Comparison of ENCODE assay signal across 9 cellular contexts in the genomic region with DNA sequence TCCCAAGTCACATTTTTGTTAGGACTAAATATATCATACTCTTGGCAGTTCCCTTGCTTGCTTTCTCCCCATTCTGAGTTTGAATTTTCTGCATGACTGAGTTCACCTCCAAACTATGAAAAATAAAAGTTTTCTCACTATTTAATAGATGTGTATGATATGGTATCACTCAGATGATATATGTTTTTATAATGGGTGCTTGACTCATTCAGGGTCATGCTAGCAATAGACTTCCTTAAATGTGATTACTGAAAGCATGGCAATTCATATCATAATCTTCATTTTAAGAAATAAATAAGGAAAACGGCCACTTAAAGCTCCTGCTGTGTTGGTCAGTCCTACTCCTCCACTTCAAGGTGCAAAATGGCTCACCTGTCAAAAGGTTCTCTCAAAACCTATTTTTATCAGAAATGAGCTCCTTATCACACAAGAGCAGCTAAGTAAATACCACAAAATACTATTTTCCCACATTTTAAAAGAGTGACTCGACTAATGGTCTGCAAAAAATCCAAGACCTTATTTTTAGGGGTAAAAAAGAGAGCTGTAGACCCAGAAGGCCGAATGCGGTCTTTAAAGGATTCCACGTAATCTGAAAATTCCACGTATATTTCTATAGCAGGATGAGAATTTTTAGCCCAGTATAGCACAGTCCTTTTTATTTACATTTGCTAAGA. TPM values are rescaled to one million over a fixed set of nuclear protein-coding genes. Genes with fewer than 3 reads are reported as not detected.
DNase-seq lines count a peak whose midpoint lies in the region; ATAC-seq and TF ChIP-seq lines count a peak whose summit lies in the region.
"Had no signal": no experiment of that assay in that cellular context is flagged by ENCODE, and none has a peak within 500 bp of the region (broad histone marks: within the 10 kb centered on the region; RNA-seq: fewer than 3 reads in every experiment).

No MANE protein-coding gene starts in this region.

- no peaks in the 10 kb centered on the region for H3K9me3 Mint-ChIP-seq in stimulated activated naive B cell treated with anti-CD40 and anti-IgM and Interleukin-4, amounts not matched to agents 10 μg/mL and 1 μg/mL and 100 μg/mL, for 72 hours

- in situ Hi-C loops in ACHN (cut with HindIII; ENCODE audit: low pct_ligation_motif_present, low pct_unique_long_range_greater_than_20kb, low sequenced_read_pairs) = no loop called here

- peak; percentile 14 for DNase-seq in NCI-H1105 treated with DMSO at 0.1 percent for 48 hours (lab: John Stamatoyannopoulos, UW)
- no peak for DNase-seq in NCI-H1105 (lab: John Stamatoyannopoulos, UW)
- DNase-seq in T-helper 17 cell = no peak
- DNase-seq in foreskin keratinocyte = no peak
- DNase-seq in stimulated activated naive B cell treated with anti-CD40 and anti-IgM and Interleukin-4, amounts not matched to agents 10 μg/mL and 1 μg/mL and 100 μg/mL, for 72 hours = no peak
- DNase-seq in ACHN = no peak

- no peaks in the 10 kb centered on the region for H3K27me3 ChIP-seq in foreskin keratinocyte

- no peaks in the 10 kb centered on the region for H3K27me3 Mint-ChIP-seq in T-helper 17 cell
- no peaks in the 10 kb centered on the region for H3K27me3 Mint-ChIP-seq in stimulated activated naive B cell treated with anti-CD40 and anti-IgM and Interleukin-4, amounts not matched to agents 10 μg/mL and 1 μg/mL and 100 μg/mL, for 72 hours

- TF ChIP-seq CTCF in foreskin keratinocyte (conservative IDR thresholded peaks at IDR 0.05) = no peak

- H3K27ac Mint-ChIP-seq in T-helper 17 cell = peak overlapping the region; percentile 96
- peak overlapping the region; percentile 99 for H3K27ac Mint-ChIP-seq in stimulated activated naive B cell treated with anti-CD40 and anti-IgM and Interleukin-4, amounts not matched to agents 10 μg/mL and 1 μg/mL and 100 μg/mL, for 72 hours

- no peaks in the 10 kb centered on the region for H3K9me3 ChIP-seq in T-helper 17 cell (ENCODE audit: control insufficient read depth, low read length, poor library complexity, severe bottlenecking)

- H3K36me3 Mint-ChIP-seq in T-helper 17 cell (ENCODE audit: low read depth) = peaks cover 2% of the 10 kb centered on the region
- no peaks in the 10 kb centered on the region for H3K36me3 Mint-ChIP-seq in stimulated activated naive B cell treated with anti-CD40 and anti-IgM and Interleukin-4, amounts not matched to agents 10 μg/mL and 1 μg/mL and 100 μg/mL, for 72 hours

- H3K27ac ChIP-seq in foreskin keratinocyte = peak overlapping the region; percentile 31

- ATAC-seq in T-helper 17 cell (no peak), foreskin keratinocyte (no peak), GM18868 (IDR thresholded peaks at IDR 0.05; ENCODE audit: unreplicated experiment) (no peak), GM21390 (IDR thresholded peaks at IDR 0.05; ENCODE audit: unreplicated experiment) (no peak)
- no peak for ATAC-seq in stimulated activated naive B cell treated with anti-CD40 and anti-IgM and Interleukin-4, amounts not matched to agents 10 μg/mL and 1 μg/mL and 100 μg/mL, for 72 hours (replicated peaks)

- H3K4me3 Mint-ChIP-seq in T-helper 17 cell = peak overlapping the region; percentile 95
- H3K4me3 Mint-ChIP-seq in stimulated activated naive B cell treated with anti-CD40 and anti-IgM and Interleukin-4, amounts not matched to agents 10 μg/mL and 1 μg/mL and 100 μg/mL, for 72 hours = peak overlapping the region; percentile 93 to 97

- peaks cover 12% of the 10 kb centered on the region for H3K4me1 Mint-ChIP-seq in T-helper 17 cell
- peaks cover 11 to 32% of the 10 kb centered on the region in 2 donors for H3K4me1 Mint-ChIP-seq in stimulated activated naive B cell treated with anti-CD40 and anti-IgM and Interleukin-4, amounts not matched to agents 10 μg/mL and 1 μg/mL and 100 μg/mL, for 72 hours

- H3K4me1 ChIP-seq in foreskin keratinocyte = peaks cover 18% of the 10 kb centered on the region

RNA-seq across cellular contexts. Expression of a gene that starts 3.9 kb away (rescaled TPM):
- total RNA-seq in T-helper 17 cell (1 to 10 TPM; 9.0 to 9.1 TPM), foreskin keratinocyte (7.9 and 9.2 TPM in 2 replicates)
- polyA plus RNA-seq in foreskin keratinocyte = 6.2 and 7.6 TPM in 2 replicates

RNA-seq across cellular contexts. Expression of a gene that starts 23.6 kb away (rescaled TPM):
- total RNA-seq in T-helper 17 cell (1 to 10 TPM; 1.3 to 1.5 TPM), foreskin keratinocyte (157 and 164 TPM in 2 replicates)
- polyA plus RNA-seq in foreskin keratinocyte = 93.6 and 105 TPM in 2 replicates

RNA-seq across cellular contexts. Expression of a gene that starts 28.7 kb away (rescaled TPM):
- total RNA-seq in T-helper 17 cell (10 to 100 TPM; 17.6 to 19.9 TPM), foreskin keratinocyte (184 and 230 TPM in 2 replicates)
- polyA plus RNA-seq in foreskin keratinocyte = 262 and 290 TPM in 2 replicates

RNA-seq across cellular contexts. Expression of a gene that starts 36.0 kb away (rescaled TPM):
- total RNA-seq in T-helper 17 cell (not detected), foreskin keratinocyte (not detected in 2 replicates)
- polyA plus RNA-seq in foreskin keratinocyte = not detected in 2 replicates
- total RNA-seq: activated CD8-positive, alpha-beta memory T cell treated with anti-CD3 and anti-CD28 coated beads for 36 hours had no signal

RNA-seq across cellular contexts. Expression of a gene that starts 49.1 kb away (rescaled TPM):
- total RNA-seq in T-helper 17 cell = 10 to 100 TPM; 19.5 to 25.9 TPM
- total RNA-seq in foreskin keratinocyte = 44.1 and 51.5 TPM in 2 replicates
- 36.2 and 54.1 TPM in 2 replicates for polyA plus RNA-seq in foreskin keratinocyte

Comparison
In these comparisons a context has a peak if more than half of its experiments do, and no peak if none do; other contexts are left out.
1. RNA of a gene that starts 23.6 kb away (total RNA-seq): 157 to 164 TPM in foreskin keratinocyte; 1.3 to 1.5 TPM in T-helper 17 cell; every median in the first group is over 10 times any median in the second.